37 cellular contexts compared by ENCODE assay signal in the genomic region with DNA sequence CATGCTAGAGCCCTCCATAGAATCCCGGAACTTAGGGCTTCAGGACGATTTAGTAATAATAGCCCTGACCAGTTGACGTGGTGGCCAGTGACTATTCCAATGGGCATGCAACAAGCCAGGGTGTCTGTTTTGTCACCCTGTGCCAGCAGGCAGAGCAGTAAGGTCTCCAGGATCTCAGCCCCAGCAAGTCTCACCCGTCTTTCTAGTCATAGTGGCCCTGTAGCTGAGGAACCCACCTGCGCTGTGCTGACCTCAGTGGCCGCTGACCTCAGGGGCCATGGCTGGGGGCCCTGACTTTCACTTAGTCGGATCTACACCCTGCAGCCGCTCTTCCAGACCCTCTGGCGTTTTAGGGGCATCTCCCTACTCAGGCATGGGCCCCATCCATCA. TPM values are rescaled to one million over a fixed set of nuclear protein-coding genes. Genes with fewer than 3 reads are reported as not detected.
"Had no signal": no experiment of that assay in that cellular context is flagged by ENCODE, and none has a peak within 500 bp of the region (broad histone marks: within the 10 kb centered on the region; RNA-seq: fewer than 3 reads in every experiment).

No MANE protein-coding gene starts in this region.

- H3K36me3 ChIP-seq: MG63 had no signal

- H3K27ac ChIP-seq: KMS-11 had no signal

- H3K27me3 ChIP-seq: MG63 had no signal

- H3K9ac ChIP-seq: KMS-11 had no signal

- H3K4me3 ChIP-seq: MG63 had no signal

- H3K4me2 ChIP-seq: KMS-11 had no signal

- DNase-seq: Karpas-422, Kasumi-1, KBM-7, KG1, MG63, MM.1S, MV-4-11, NCI-H1048, NCI-H1092, NCI-H1092 treated with DMSO at 0.1 percent for 48 hours, NCI-H1105, NCI-H1105 treated with DMSO at 0.1 percent for 48 hours, NCI-H1417, NCI-H1417 treated with DMSO at 0.1 percent for 48 hours, NCI-H1436, NCI-H1436 treated with DMSO at 0.1 percent for 48 hours, NCI-H146, NCI-H1694, NCI-H1694 treated with DMSO at 0.1 percent for 48 hours, NCI-H187, NCI-H187 treated with DMSO at 0.1 percent for 48 hours, NCI-H1930, NCI-H2029, NCI-H2029 treated with DMSO at 0.1 percent for 48 hours, NCI-H2081, NCI-H2081 treated with DMSO at 0.1 percent for 48 hours, NCI-H2107, NCI-H2171, NCI-H2171 treated with DMSO at 0.1 percent for 48 hours, NCI-H2227 treated with DMSO at 0.1 percent for 48 hours, NCI-H226, NCI-H345, NCI-H446, NCI-H446 treated with DMSO at 0.1 percent for 48 hours had no signal

- H3K9me3 ChIP-seq: MG63 had no signal

RNA-seq across cellular contexts. Expression of a gene that starts 36.8 kb away (rescaled TPM):
- total RNA-seq: LHCN-M2, M059J had no signal
